Comparison of ENCODE assay signal across 15 cellular contexts in genomic region chr19:27673986-27674385, GRCh38.
DNase-seq lines count a peak whose midpoint lies in the region; ATAC-seq and TF ChIP-seq lines count a peak whose summit lies in the region.
"Had no signal": no experiment of that assay in that cellular context is flagged by ENCODE, and none has a peak within 500 bp of the region (broad histone marks: within the 10 kb centered on the region; RNA-seq: fewer than 3 reads in every experiment).

No MANE protein-coding gene starts in this region.

- TF ChIP-seq CTCF in osteocyte (IDR thresholded peaks at IDR 0.05) = no peak

- CTCF ChIA-PET in activated CD8-positive, alpha-beta memory T cell treated with anti-CD3 and anti-CD28 coated beads, Interleukin-2, amount 10 ng/mL, durations not matched to agents 7 days and 5 days (lab: Charles Lee) = no interaction called here

- no peaks in the 10 kb centered on the region for H3K27me3 Mint-ChIP-seq in activated CD8-positive, alpha-beta memory T cell treated with anti-CD3 and anti-CD28 coated beads, Interleukin-2, amount 10 ng/mL, durations not matched to agents 7 days and 5 days
- H3K27me3 Mint-ChIP-seq in osteocyte (ENCODE audit: unreplicated experiment) = no peaks in the 10 kb centered on the region
- H3K27me3 Mint-ChIP-seq: CD4-positive, alpha-beta memory T cell had no signal

- no peaks in the 10 kb centered on the region for H3K36me3 Mint-ChIP-seq in activated CD8-positive, alpha-beta memory T cell treated with anti-CD3 and anti-CD28 coated beads, Interleukin-2, amount 10 ng/mL, durations not matched to agents 7 days and 5 days
- no peaks in the 10 kb centered on the region for H3K36me3 Mint-ChIP-seq in osteocyte (ENCODE audit: unreplicated experiment)
- H3K36me3 Mint-ChIP-seq: CD14-positive monocyte had no signal

- peak; percentile 11 for DNase-seq in activated CD8-positive, alpha-beta memory T cell treated with anti-CD3 and anti-CD28 coated beads for 24 hours
- DNase-seq in activated CD8-positive, alpha-beta memory T cell treated with anti-CD3 and anti-CD28 coated beads, Interleukin-2, amount 10 ng/mL, durations not matched to agents 7 days and 5 days = no peak
- DNase-seq in ecto neural progenitor cell (ENCODE audit: low spot score) (peak; percentile 6), osteocyte (ENCODE audit: extremely low spot score, unreplicated experiment) (peak; percentile 66), NCI-H2171 (lab: John Stamatoyannopoulos, UW) (no peak), NCI-H82 (lab: John Stamatoyannopoulos, UW) (no peak)
- DNase-seq: 8988T; CD4-positive, alpha-beta memory T cell; DMS153; DMS79; GDM1; HCEC 1CT had no signal

- no peaks in the 10 kb centered on the region for H3K4me1 Mint-ChIP-seq in activated CD8-positive, alpha-beta memory T cell treated with anti-CD3 and anti-CD28 coated beads, Interleukin-2, amount 10 ng/mL, durations not matched to agents 7 days and 5 days
- H3K4me1 Mint-ChIP-seq in osteocyte (ENCODE audit: unreplicated experiment) = no peaks in the 10 kb centered on the region
- H3K4me1 Mint-ChIP-seq: CD14-positive monocyte; CD4-positive, alpha-beta memory T cell; GM23338 had no signal

- no peak overlapping the region for H3K4me3 Mint-ChIP-seq in activated CD8-positive, alpha-beta memory T cell treated with anti-CD3 and anti-CD28 coated beads, Interleukin-2, amount 10 ng/mL, durations not matched to agents 7 days and 5 days
- no peak overlapping the region for H3K4me3 Mint-ChIP-seq in osteocyte (ENCODE audit: unreplicated experiment)
- H3K4me3 Mint-ChIP-seq: CD14-positive monocyte; CD4-positive, alpha-beta memory T cell; GM23338 had no signal

- H3K27ac Mint-ChIP-seq in activated CD8-positive, alpha-beta memory T cell treated with anti-CD3 and anti-CD28 coated beads, Interleukin-2, amount 10 ng/mL, durations not matched to agents 7 days and 5 days = no peak overlapping the region
- H3K27ac Mint-ChIP-seq in osteocyte (ENCODE audit: unreplicated experiment) = no peak overlapping the region
- H3K27ac Mint-ChIP-seq: CD14-positive monocyte; CD4-positive, alpha-beta memory T cell; GM23338 had no signal

- peaks cover 24% of the 10 kb centered on the region for H3K9me3 Mint-ChIP-seq in activated CD8-positive, alpha-beta memory T cell treated with anti-CD3 and anti-CD28 coated beads, Interleukin-2, amount 10 ng/mL, durations not matched to agents 7 days and 5 days (ENCODE audit: low read depth)
- peaks cover 89% of the 10 kb centered on the region for H3K9me3 Mint-ChIP-seq in osteocyte (ENCODE audit: unreplicated experiment)

- no peak for ATAC-seq in activated CD8-positive, alpha-beta memory T cell treated with anti-CD3 and anti-CD28 coated beads, Interleukin-2, amount 10 ng/mL, durations not matched to agents 7 days and 5 days
- ATAC-seq in HG03460 (IDR thresholded peaks at IDR 0.05; ENCODE audit: unreplicated experiment) = no peak
- ATAC-seq: GM23338 had no signal

Comparison
In these comparisons a context has a peak if more than half of its experiments do, and no peak if none do; other contexts are left out.
1. DNase-seq: peak in activated CD8-positive, alpha-beta memory T cell treated with anti-CD3 and anti-CD28 coated beads for 24 hours (single experiment), ecto neural progenitor cell (single experiment) and osteocyte (single experiment); none in activated CD8-positive, alpha-beta memory T cell treated with anti-CD3 and anti-CD28 coated beads, Interleukin-2, amount 10 ng/mL, durations not matched to agents 7 days and 5 days (single experiment), NCI-H2171 (single experiment) and NCI-H82 (single experiment).